In genomic region chr2:110874565-110875383, GRCh38 we compare ENCODE assay signal across 14 cellular contexts.
DNase-seq lines count a peak whose midpoint lies in the region; ATAC-seq lines count a peak whose summit lies in the region.
"Had no signal": no experiment of that assay in that cellular context is flagged by ENCODE, and none has a peak within 500 bp of the region (broad histone marks: within the 10 kb centered on the region; RNA-seq: fewer than 3 reads in every experiment).

No MANE protein-coding gene starts in this region.

- peaks cover 37% of the 10 kb centered on the region for H3K27me3 Mint-ChIP-seq in stimulated activated naive CD8-positive, alpha-beta T cell treated with anti-CD3 and anti-CD28 coated beads, Interleukin-15, amount 100 ng/mL, for 72 hours

- DNase-seq in stimulated activated naive CD8-positive, alpha-beta T cell treated with anti-CD3 and anti-CD28 coated beads, Interleukin-15, amount 100 ng/mL, for 72 hours, result no peak
- DNase-seq in stimulated activated naive CD8-positive, alpha-beta T cell treated with anti-CD3 and anti-CD28 coated beads, Interleukin-15, Interleukin-2, amounts not matched to agents 100 U/mL and 50 U/mL, for 24 hours, result no peak
- DNase-seq in SKM-1 treated with dmso at 0.1 percent for 144 hours (lab: John Stamatoyannopoulos, UW; ENCODE audit: unreplicated experiment) (peak; percentile 70), globus pallidus (ENCODE audit: low spot score) (no peak), NCI-H128 (lab: John Stamatoyannopoulos, UW; ENCODE audit: unreplicated experiment) (no peak), DMS114 treated with DMSO at 0.1 percent for 48 hours (lab: John Stamatoyannopoulos, UW; ENCODE audit: unreplicated experiment) (no peak)
- DNase-seq: endodermal cell, midbrain, NCI-H524 treated with DMSO at 0.1 percent for 48 hours, retina, transverse colon had no signal

- H3K27ac Mint-ChIP-seq in stimulated activated naive CD8-positive, alpha-beta T cell treated with anti-CD3 and anti-CD28 coated beads, Interleukin-15, amount 100 ng/mL, for 72 hours, result no peak overlapping the region
- H3K27ac Mint-ChIP-seq: endodermal cell had no signal

- peaks cover 9 to 13% of the 10 kb centered on the region in 2 donors for H3K9me3 Mint-ChIP-seq in stimulated activated naive CD8-positive, alpha-beta T cell treated with anti-CD3 and anti-CD28 coated beads, Interleukin-15, amount 100 ng/mL, for 72 hours

- ATAC-seq in stimulated activated naive CD8-positive, alpha-beta T cell treated with anti-CD3 and anti-CD28 coated beads, Interleukin-15, amount 100 ng/mL, for 72 hours, result peak; percentile 31
- no peak for ATAC-seq in stimulated activated naive CD8-positive, alpha-beta T cell treated with anti-CD3 and anti-CD28 coated beads, Interleukin-15, Interleukin-2, amounts not matched to agents 100 U/mL and 50 U/mL, for 24 hours
- ATAC-seq in HG03060 (IDR thresholded peaks at IDR 0.05; ENCODE audit: low read depth, unreplicated experiment), result peak; percentile 43
- no peak for ATAC-seq in HG02588 (IDR thresholded peaks at IDR 0.05; ENCODE audit: unreplicated experiment)
- ATAC-seq: SK-N-SH treated with all-trans-retinoic acid at 6 μM for 48 hours had no signal

- peaks cover 73% of the 10 kb centered on the region for H3K4me1 Mint-ChIP-seq in stimulated activated naive CD8-positive, alpha-beta T cell treated with anti-CD3 and anti-CD28 coated beads, Interleukin-15, amount 100 ng/mL, for 72 hours

- H3K4me3 Mint-ChIP-seq in stimulated activated naive CD8-positive, alpha-beta T cell treated with anti-CD3 and anti-CD28 coated beads, Interleukin-15, amount 100 ng/mL, for 72 hours, result no peak overlapping the region
- H3K4me3 Mint-ChIP-seq: endodermal cell had no signal

Comparison
In these comparisons a context has a peak if more than half of its experiments do, and no peak if none do; other contexts are left out.
1. ATAC-seq: peak in stimulated activated naive CD8-positive, alpha-beta T cell treated with anti-CD3 and anti-CD28 coated beads, Interleukin-15, amount 100 ng/mL, for 72 hours (single experiment) and HG03060 (single experiment); none in stimulated activated naive CD8-positive, alpha-beta T cell treated with anti-CD3 and anti-CD28 coated beads, Interleukin-15, Interleukin-2, amounts not matched to agents 100 U/mL and 50 U/mL, for 24 hours (single experiment) and HG02588 (single experiment).